In genomic region chr14:51246032-51246431, GRCh38 we compare ENCODE assay signal across 1 cellular context.
TF ChIP-seq lines count a peak whose summit lies in the region.

No MANE protein-coding gene starts in this region.

TF ChIP-seq in H1, 55 proteins besides CTCF, POLR2A, EP300 and RAD21:
- TF ChIP-seq SRF (IDR thresholded peaks at IDR 0.05; ENCODE audit: low read depth, low read length) (peak; percentile 80), HDAC6 (IDR thresholded peaks at IDR 0.05; ENCODE audit: low read depth, low read length) (no peak), USF2 (IDR thresholded peaks at IDR 0.05; ENCODE audit: low read length) (no peak), BCL11A (IDR thresholded peaks at IDR 0.05; ENCODE audit: low read depth in 2 of 2, low read length in 2 of 2) (no peak)
